ENCODE assay signal across 8 cellular contexts in the genomic region with DNA sequence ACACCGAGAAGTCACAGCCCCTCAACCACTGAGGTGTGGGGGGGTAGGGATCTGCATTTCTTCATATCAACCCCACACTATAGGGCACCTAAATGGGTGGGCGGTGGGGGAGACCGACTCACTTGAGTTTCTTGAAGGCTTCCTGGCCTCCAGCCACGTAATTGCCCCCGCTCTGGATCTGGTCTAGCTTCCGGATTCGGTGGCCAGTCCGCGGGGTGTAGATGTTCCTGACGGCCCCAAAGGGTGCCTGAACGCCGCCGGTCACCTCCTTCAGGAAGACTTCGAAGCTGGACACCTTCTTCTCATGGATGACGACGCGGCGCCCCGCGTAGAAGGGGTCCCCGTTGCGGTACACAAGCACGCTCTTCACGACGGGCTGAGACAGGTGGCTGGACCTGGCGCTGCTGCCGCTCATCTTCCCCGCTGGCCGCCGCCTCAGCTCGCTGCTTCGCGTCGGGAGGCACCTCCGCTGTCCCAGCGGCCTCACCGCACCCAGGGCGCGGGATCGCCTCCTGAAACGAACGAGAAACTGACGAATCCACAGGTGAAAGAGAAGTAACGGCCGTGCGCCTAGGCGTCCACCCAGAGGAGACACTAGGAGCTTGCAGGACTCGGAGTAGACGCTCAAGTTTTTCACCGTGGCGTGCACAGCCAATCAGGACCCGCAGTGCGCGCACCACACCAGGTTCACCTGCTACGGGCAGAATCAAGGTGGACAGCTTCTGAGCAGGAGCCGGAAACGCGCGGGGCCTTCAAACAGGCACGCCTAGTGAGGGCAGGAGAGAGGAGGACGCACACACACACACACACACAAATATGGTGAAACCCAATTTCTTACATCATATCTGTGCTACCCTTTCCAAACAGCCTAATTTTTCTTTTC. TPM values are rescaled to one million over a fixed set of nuclear protein-coding genes. Genes with fewer than 3 reads are reported as not detected.
DNase-seq lines count a peak whose midpoint lies in the region; ATAC-seq, FAIRE-seq and TF ChIP-seq lines count a peak whose summit lies in the region.

TSS of gene DCDC2 (minus strand) at position 724 of the 883 bp plus-strand sequence. CDS start at position 415, 309 bp downstream.

- FAIRE-seq in GM12891 (lab: Jason Lieb, UNC), result peak; percentile 63
- peak; percentile 8 for FAIRE-seq in HepG2 (lab: Jason Lieb, UNC)

- H3K27me3 ChIP-seq in HepG2 (ENCODE audit: control insufficient read depth in 1 of 2, insufficient read depth in 2 of 2, low read length in 2 of 2), result no peaks in the 10 kb centered on the region; a peak in 1 of 5 replicates

- WGBS in HepG2 (ENCODE audit: low lambda C conversion rate), result under 1% methylated on average over 53 of the region's 61 CpGs

- intact Hi-C loops in HepG2 (cut with micrococcal nuclease; ENCODE audit: unreplicated experiment), result loop anchor here (1.0 to 2.0 kb wide), 3 partner anchors 16 to 74 kb away; no protein-coding TSS in a partner anchor

- peaks cover 40% of the 10 kb centered on the region for H3K4me1 ChIP-seq in HepG2 (ENCODE audit: insufficient read depth, low read length)

- peak within 1 kb of the TSS; percentile 79 for H3K9ac ChIP-seq in HepG2 (ENCODE audit: insufficient read depth, low read depth, low read length)

- TF ChIP-seq POLR2A in GM12891 (IDR thresholded peaks at IDR 0.05; ENCODE audit: low read depth, low read length), result no peak
- TF ChIP-seq POLR2A in HepG2 (IDR thresholded peaks at IDR 0.05; ENCODE audit: insufficient read depth in 1 of 2, low read depth in 2 of 2, low read length in 2 of 2), result peak; percentile 66 to 70

- peaks cover 3 to 6% of the 10 kb centered on the region in 2 experiments for H3K36me3 ChIP-seq in HepG2 (replicated peaks in 1 of 2; ENCODE audit: control insufficient read depth in 1 of 2, insufficient read depth in 2 of 2, low read length in 2 of 2)

- H2AFZ ChIP-seq in HepG2 (ENCODE audit: low read length), result peak within 1 kb of the TSS; percentile 8

- no peaks in the 10 kb centered on the region for H3K9me3 ChIP-seq in HepG2 (ENCODE audit: low read length)

- H3K4me3 ChIP-seq in cardiac fibroblast (replicated peaks in 1 of 2; ENCODE audit: low read depth in 2 of 2, low read length in 2 of 2) (peak within 1 kb of the TSS; percentile 4 to 18), HepG2 (replicated peaks in 1 of 3; ENCODE audit: insufficient read depth in 1 of 3, low read depth in 2 of 3, low read length in 3 of 3) (peak within 1 kb of the TSS; percentile 69 to 81 (median 81))

- H4K20me1 ChIP-seq in HepG2 (ENCODE audit: insufficient read depth, low read length), result peaks cover 3% of the 10 kb centered on the region; the same call in 1 of the 2 replicates

- DNase-seq in GM12891 (ENCODE audit: insufficient read length, low spot score) (no peak), T-helper 9 cell (peak; percentile 23), cardiac fibroblast (ENCODE audit: low read depth in 2 of 2) (peak; percentile 11 to 14), HepG2 (ENCODE audit: low spot score) (peak; percentile 87), HT-29 (ENCODE audit: low spot score) (no peak)
- DNase-seq in stimulated activated CD8-positive, alpha-beta memory T cell treated with anti-CD3 and anti-CD28 coated beads, Interleukin-12 subunit alpha, Interleukin-12 subunit beta, amount 100 ng/mL, for 4 hours (ENCODE audit: low read depth), result peak; percentile 6

- TF ChIP-seq EP300 in HepG2 (IDR thresholded peaks at IDR 0.05; ENCODE audit: low read depth in 2 of 2, low read length in 2 of 2) (0 out of 4 replicates have a peak, but pooled peaks of 1 of the 2 experiments have one; percentile 19), HepG2 (CRISPR knock-in tag; IDR thresholded peaks at IDR 0.05; ENCODE audit: borderline replicate concordance) (peak; percentile 56; the same call in 1 of the 2 replicates)

- POLR2A ChIA-PET in HepG2 (lab: Yijun Ruan, JAX), result interaction anchor here (0.7 to 1.9 kb wide), 12 partner anchors 11 to 74 kb away, joined by 3 to 6 read pairs (median 4); no protein-coding TSS in a partner anchor

- TSS peak; percentile 69 for BruUV-seq in HepG2 (replicated peaks; lab: Mats Ljungman, UMichigan)

- peak; percentile 58; the same call in 1 of the 2 replicates for TF ChIP-seq RAD21 in HepG2 (CRISPR knock-in tag; IDR thresholded peaks at IDR 0.05)

- CTCF ChIA-PET in HepG2 (lab: Yijun Ruan, JAX; ENCODE audit: low intra/inter-chr PET ratio, low total read pairs), result interaction anchor here (3.6 kb wide), 1 partner anchor 74 kb away, joined by 15 read pairs; no protein-coding TSS in a partner anchor

- H3K4me2 ChIP-seq in HepG2 (ENCODE audit: low read depth, low read length), result peak within 1 kb of the TSS; percentile 91

- ATAC-seq in HepG2, result peak; percentile 91
- no peak for ATAC-seq in HG03571 (IDR thresholded peaks at IDR 0.05; ENCODE audit: unreplicated experiment)
- no peak for ATAC-seq in GM18861 (IDR thresholded peaks at IDR 0.05; ENCODE audit: unreplicated experiment)

- in situ Hi-C loops in HepG2 (cut with HindIII; ENCODE audit: extremely low pct_ligation_motif_present, low pct_unique_long_range_greater_than_20kb), result no loop called here

- TF ChIP-seq CTCF in cardiac fibroblast (IDR thresholded peaks at IDR 0.05; ENCODE audit: low read depth, low read length) (no peak), HepG2 (CRISPR knock-in tag; IDR thresholded peaks at IDR 0.05) (peak; percentile 35)

- H3K79me2 ChIP-seq in HepG2 (ENCODE audit: insufficient read depth, low read length), result peaks cover 58% of the 10 kb centered on the region

- peak within 1 kb of the TSS; percentile 69 for H3K27ac ChIP-seq in HepG2 (ENCODE audit: extremely low read length, insufficient read depth, low read length)

TF ChIP-seq in GM12891, 5 proteins besides CTCF, POLR2A, EP300 and RAD21:
- TF ChIP-seq SPI1 (IDR thresholded peaks at IDR 0.05; ENCODE audit: low read depth, low read length) (no peak), PAX5 (IDR thresholded peaks at IDR 0.05; ENCODE audit: insufficient read depth, low read length, severe bottlenecking) (no peak), POLR2AphosphoS5 (IDR thresholded peaks at IDR 0.05; ENCODE audit: low read depth, low read length) (no peak), TAF1 (IDR thresholded peaks at IDR 0.05; ENCODE audit: low read depth, low read length) (no peak), POU2F2 (IDR thresholded peaks at IDR 0.05; ENCODE audit: low read depth, low read length) (no peak)

TF ChIP-seq in HepG2, 621 proteins besides CTCF, POLR2A, EP300 and RAD21 (continues in another document):
- TF ChIP-seq, protein P1, sequence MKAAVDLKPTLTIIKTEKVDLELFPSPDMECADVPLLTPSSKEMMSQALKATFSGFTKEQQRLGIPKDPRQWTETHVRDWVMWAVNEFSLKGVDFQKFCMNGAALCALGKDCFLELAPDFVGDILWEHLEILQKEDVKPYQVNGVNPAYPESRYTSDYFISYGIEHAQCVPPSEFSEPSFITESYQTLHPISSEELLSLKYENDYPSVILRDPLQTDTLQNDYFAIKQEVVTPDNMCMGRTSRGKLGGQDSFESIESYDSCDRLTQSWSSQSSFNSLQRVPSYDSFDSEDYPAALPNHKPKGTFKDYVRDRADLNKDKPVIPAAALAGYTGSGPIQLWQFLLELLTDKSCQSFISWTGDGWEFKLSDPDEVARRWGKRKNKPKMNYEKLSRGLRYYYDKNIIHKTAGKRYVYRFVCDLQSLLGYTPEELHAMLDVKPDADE (CRISPR knock-in tag; IDR thresholded peaks at IDR 0.05), result no peak
- TF ChIP-seq ZNF607 (CRISPR knock-in tag; IDR thresholded peaks at IDR 0.05; ENCODE audit: borderline replicate concordance) (no peak; the same call in none of the 2 replicates), ZIK1 (CRISPR knock-in tag; IDR thresholded peaks at IDR 0.05; ENCODE audit: borderline replicate concordance, low read depth) (peak; percentile 96)
- TF ChIP-seq, protein P2, sequence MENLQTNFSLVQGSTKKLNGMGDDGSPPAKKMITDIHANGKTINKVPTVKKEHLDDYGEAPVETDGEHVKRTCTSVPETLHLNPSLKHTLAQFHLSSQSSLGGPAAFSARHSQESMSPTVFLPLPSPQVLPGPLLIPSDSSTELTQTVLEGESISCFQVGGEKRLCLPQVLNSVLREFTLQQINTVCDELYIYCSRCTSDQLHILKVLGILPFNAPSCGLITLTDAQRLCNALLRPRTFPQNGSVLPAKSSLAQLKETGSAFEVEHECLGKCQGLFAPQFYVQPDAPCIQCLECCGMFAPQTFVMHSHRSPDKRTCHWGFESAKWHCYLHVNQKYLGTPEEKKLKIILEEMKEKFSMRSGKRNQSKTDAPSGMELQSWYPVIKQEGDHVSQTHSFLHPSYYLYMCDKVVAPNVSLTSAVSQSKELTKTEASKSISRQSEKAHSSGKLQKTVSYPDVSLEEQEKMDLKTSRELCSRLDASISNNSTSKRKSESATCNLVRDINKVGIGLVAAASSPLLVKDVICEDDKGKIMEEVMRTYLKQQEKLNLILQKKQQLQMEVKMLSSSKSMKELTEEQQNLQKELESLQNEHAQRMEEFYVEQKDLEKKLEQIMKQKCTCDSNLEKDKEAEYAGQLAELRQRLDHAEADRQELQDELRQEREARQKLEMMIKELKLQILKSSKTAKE (CRISPR knock-in tag; IDR thresholded peaks at IDR 0.05; ENCODE audit: borderline replicate concordance), result no peak

RNA-seq across cellular contexts. Expression of gene DCDC2, which starts in this region (rescaled TPM):
- 0.03 TPM for polyA plus RNA-seq in GM12891 (2012; ENCODE audit: low read depth, missing spikeins)
- 36.2 and 40.4 TPM in 2 replicates for total RNA-seq in HepG2 (2016; rRNA removed; fragmentation: Illumina TruSeq; extraction: Trizol)
- 23.4 and 24.8 TPM in 2 replicates for total RNA-seq in HepG2 (2016; cell fraction: cytosol; rRNA removed; fragmentation: Illumina TruSeq; extraction: Trizol; ENCODE audit: low read depth)
- total RNA-seq in HepG2 (2016; cell fraction: insoluble cytoplasmic fraction; rRNA removed; fragmentation: Illumina TruSeq; extraction: Trizol), result 34.4 and 42.0 TPM in 2 replicates
- 13.9 and 16.3 TPM in 2 replicates for total RNA-seq in HepG2 (2016; cell fraction: membrane; rRNA removed; fragmentation: Illumina TruSeq; extraction: Trizol)
- 34.1 and 37.7 TPM in 2 replicates for total RNA-seq in HepG2 (2016; cell fraction: nucleus; rRNA removed; fragmentation: Illumina TruSeq; extraction: Trizol)
- 6.5 and 9.0 TPM in 2 replicates for polyA plus RNA-seq in HepG2 (2011; rRNA removed)
- polyA plus RNA-seq in HepG2 (2011; cell fraction: cytosol; rRNA removed), result 4.7 and 6.5 TPM in 2 replicates
- 8.1 and 9.5 TPM in 2 replicates for polyA plus RNA-seq in HepG2 (2011; cell fraction: nucleus; rRNA removed)
- polyA plus RNA-seq in HepG2 (2012), result 17.9 and 50.5 TPM in 2 replicates
- 4.5 and 5.8 TPM in 2 replicates for polyA plus RNA-seq in HepG2 (2016; cell fraction: cytosol; fragmentation: Illumina TruSeq; extraction: Trizol; ENCODE audit: low read depth)
- 33.2 and 33.9 TPM in 2 replicates for polyA plus RNA-seq in HepG2 (2016; cell fraction: insoluble cytoplasmic fraction; fragmentation: Illumina TruSeq; extraction: Trizol; ENCODE audit: low read depth)
- 6.3 and 6.7 TPM in 2 replicates for polyA plus RNA-seq in HepG2 (2016; cell fraction: membrane; fragmentation: Illumina TruSeq; extraction: Trizol; ENCODE audit: low read depth)
- 25.2 and 32.0 TPM in 2 replicates for polyA plus RNA-seq in HepG2 (2016; cell fraction: nucleus; fragmentation: Illumina TruSeq; extraction: Trizol; ENCODE audit: insufficient read depth, low read depth)
- 0.05 and 14.8 TPM in 2 replicates for polyA minus RNA-seq in HepG2 (2011; rRNA and poly(A)+ RNA removed; ENCODE audit: low replicate concordance)
- 9.5 and 14.1 TPM in 2 replicates for polyA minus RNA-seq in HepG2 (2011; cell fraction: cytosol; rRNA and poly(A)+ RNA removed)
- polyA minus RNA-seq in HepG2 (2011; cell fraction: nucleus; rRNA and poly(A)+ RNA removed), result 26.1 and 43.1 TPM in 2 replicates
- 0.08 TPM in 1 of 2 replicates, not detected in the other for total RNA-seq in HT-29 (2014; rRNA removed; shearing (Covaris generic))

Comparison
In these comparisons a context has a peak if more than half of its experiments do, and no peak if none do; other contexts are left out.
1. RNA of gene DCDC2 (total RNA-seq): 13.9 to 42.0 TPM in HepG2; 0.08 TPM in HT-29; every median in the first group is over 10 times any median in the second.
2. DNase-seq: peak in T-helper 9 cell (single experiment), cardiac fibroblast (2 of 2), HepG2 (single experiment) and stimulated activated CD8-positive, alpha-beta memory T cell treated with anti-CD3 and anti-CD28 coated beads, Interleukin-12 subunit alpha, Interleukin-12 subunit beta, amount 100 ng/mL, for 4 hours (single experiment); none in GM12891 (single experiment) and HT-29 (single experiment).